Comparison of ENCODE assay signal across 21 cellular contexts in the genomic region with DNA sequence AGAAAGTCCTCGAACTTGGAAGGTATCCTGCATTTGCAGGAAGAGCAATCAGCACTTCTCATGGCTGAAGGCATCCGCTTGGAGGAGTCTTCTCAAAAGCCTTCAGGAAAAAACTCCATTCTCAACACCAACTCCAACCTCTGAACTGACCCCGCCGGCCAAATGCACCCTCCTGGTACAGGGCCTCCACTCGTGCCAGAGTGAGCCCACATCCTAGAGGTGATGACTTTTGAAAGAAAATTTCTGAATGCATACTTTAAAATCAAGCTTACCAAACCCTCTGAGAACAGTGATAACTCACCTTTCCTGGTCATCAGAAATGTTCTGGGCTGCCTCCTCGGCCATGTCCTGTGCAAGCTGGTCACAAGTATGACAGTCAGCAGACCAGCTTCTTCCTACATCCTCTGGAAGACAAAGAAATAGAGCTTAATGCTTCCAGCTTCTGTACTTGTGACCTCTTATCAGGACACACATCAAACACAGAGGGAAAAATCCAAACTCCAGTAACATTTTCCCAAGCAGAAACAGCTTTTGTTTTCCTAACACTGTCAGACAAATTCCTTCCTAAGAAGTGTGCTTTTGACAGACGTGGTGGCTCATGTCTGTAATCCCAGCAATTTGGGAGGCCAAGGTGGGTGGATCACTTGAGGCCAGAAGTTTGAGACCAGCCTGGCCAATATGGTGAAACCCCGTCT. TPM values are rescaled to one million over a fixed set of nuclear protein-coding genes. Genes with fewer than 3 reads are reported as not detected.
DNase-seq lines count a peak whose midpoint lies in the region; ATAC-seq and TF ChIP-seq lines count a peak whose summit lies in the region.
"Had no signal": no experiment of that assay in that cellular context is flagged by ENCODE, and none has a peak within 500 bp of the region (broad histone marks: within the 10 kb centered on the region; RNA-seq: fewer than 3 reads in every experiment).

PKD1L1 (minus strand) TSS at position 371 of the 695 bp plus-strand sequence; CDS start at position 345, 26 bp downstream.

- no peak within 1 kb of the TSS for H3K4me3 ChIP-seq in Panc1 (ENCODE audit: low read depth in 2 of 2, low read length in 2 of 2)
- no peak within 1 kb of the TSS for H3K4me3 ChIP-seq in esophagus muscularis mucosa
- H3K4me3 ChIP-seq in mesodermal cell (ENCODE audit: extremely low read depth, insufficient read depth, low read length, poor library complexity, severe bottlenecking) = no peak within 1 kb of the TSS
- H3K4me3 ChIP-seq in stomach = no peak within 1 kb of the TSS
- H3K4me3 ChIP-seq: breast epithelium, K562, right lobe of liver had no signal

- no TSS peak for BruUV-seq in Panc1 (replicated peaks; lab: Mats Ljungman, UMichigan)

- TF ChIP-seq EP300 in esophagus muscularis mucosa (IDR thresholded peaks at IDR 0.05) (no peak), stomach (IDR thresholded peaks at IDR 0.05) (no peak)

- TF ChIP-seq CTCF in Panc1 (IDR thresholded peaks at IDR 0.05) (no peak), esophagus muscularis mucosa (IDR thresholded peaks at IDR 0.05) (no peak), stomach (IDR thresholded peaks at IDR 0.05) (no peak)

- peaks cover 24% of the 10 kb centered on the region for H3K4me1 ChIP-seq in Panc1 (ENCODE audit: control insufficient read depth, insufficient read depth, low read length)
- H3K4me1 ChIP-seq in esophagus muscularis mucosa = peaks cover 0 to 23% (median 5%) of the 10 kb centered on the region in 4 donors
- H3K4me1 ChIP-seq in mesodermal cell (ENCODE audit: control insufficient read depth, insufficient read depth, low read length, poor library complexity, severe bottlenecking) = peaks cover 14% of the 10 kb centered on the region
- peaks cover 0 to 20% (median 19%) of the 10 kb centered on the region in 4 donors for H3K4me1 ChIP-seq in stomach
- H3K4me1 ChIP-seq: breast epithelium had no signal

- H3K27ac ChIP-seq in Panc1 (ENCODE audit: low read length) (peak within 1 kb of the TSS; percentile 5; the same call in 1 of the 2 replicates), esophagus muscularis mucosa (replicated peaks in 1 of 4) (peak within 1 kb of the TSS in 3 of 4 donors; percentile 40 to 71 (median 50)), mesodermal cell (ENCODE audit: low read depth, low read length, severe bottlenecking) (peak within 1 kb of the TSS; percentile 49), stomach (peak within 1 kb of the TSS in 4 of 5 donors; percentile 3 to 38 (median 28))
- H3K27ac ChIP-seq: right lobe of liver had no signal

- DNase-seq in Panc1 (ENCODE audit: low read depth, low spot score) (no peak), esophagus muscularis mucosa (ENCODE audit: extremely low spot score) (no peak), stomach (no peak), GOT3 (lab: John Stamatoyannopoulos, UW) (no peak)
- DNase-seq: activated CD4-positive, alpha-beta memory T cell treated with anti-CD3 and anti-CD28 coated beads, Interleukin-2, amount 10 ng/mL, durations not matched to agents 7 days and 5 days; activated gamma-delta T cell treated with Interleukin-2 at 50 U/mL for 16 hours; cortex of kidney; hypothalamus; MM.1S; NCI-H1436; NCI-H524; occipital lobe; right lobe of liver; stimulated activated CD8-positive, alpha-beta memory T cell treated with anti-CD3 and anti-CD28 coated beads, Interleukin-4, amount 100 ng/mL, for 48 hours; T1000 had no signal

- TF ChIP-seq POLR2A in esophagus muscularis mucosa (IDR thresholded peaks at IDR 0.05; ENCODE audit: low read depth) = no peak
- no peak for TF ChIP-seq POLR2A in stomach (IDR thresholded peaks at IDR 0.05)

- in situ Hi-C loops in Panc1 (cut with HindIII; ENCODE audit: low pct_unique_long_range_greater_than_20kb, low sequenced_read_pairs) = no loop called here

- H3K27me3 ChIP-seq in Panc1 (ENCODE audit: control insufficient read depth, insufficient read depth, low read length) (no peaks in the 10 kb centered on the region), esophagus muscularis mucosa (no peaks in the 10 kb centered on the region), stomach (no peaks in the 10 kb centered on the region)
- H3K27me3 ChIP-seq: breast epithelium, right lobe of liver had no signal

- WGBS in esophagus muscularis mucosa = 73% methylated on average over 8 of the region's 8 CpGs
- WGBS in mesodermal cell (ENCODE audit: insufficient coverage in 2 of 2), 2 experiments = 84 to 96% methylated on average over 3 to 4 of the region's 8 CpGs
- WGBS in stomach, 5 donors = 78 to 86% (median 82%) methylated on average over 8 of the region's 8 CpGs

- POLR2A ChIA-PET in Panc1 (lab: Charles Lee) = no interaction called here

- CTCF ChIA-PET in Panc1 (lab: Charles Lee) = no interaction called here

- no peak for ATAC-seq in Panc1
- no peak for ATAC-seq in GM18867 (IDR thresholded peaks at IDR 0.05; ENCODE audit: unreplicated experiment)
- ATAC-seq in GM21737 (IDR thresholded peaks at IDR 0.05; ENCODE audit: unreplicated experiment) = no peak
- ATAC-seq: K562 had no signal

- H3K9me3 ChIP-seq in Panc1 (ENCODE audit: control insufficient read depth, insufficient read depth, low read depth, low read length) (no peaks in the 10 kb centered on the region), esophagus muscularis mucosa (no peaks in the 10 kb centered on the region), mesodermal cell (ENCODE audit: control insufficient read depth, low read length) (no peaks in the 10 kb centered on the region), stomach (no peaks in the 10 kb centered on the region)
- H3K9me3 ChIP-seq: breast epithelium, right lobe of liver had no signal

- intact Hi-C loops in Panc1 (cut with micrococcal nuclease; ENCODE audit: unreplicated experiment) = loop anchor here (5.0 kb wide), 1 partner anchor 681 kb away; no protein-coding TSS in a partner anchor
- intact Hi-C loops in esophagus muscularis mucosa (cut with DNase I) = no loop called here
- intact Hi-C loops in stomach (cut with DNase I; ENCODE audit: low total_unique reads) = no loop called here

- H3K36me3 ChIP-seq in Panc1 (ENCODE audit: control insufficient read depth, insufficient read depth, low read length) (no peaks in the 10 kb centered on the region), esophagus muscularis mucosa (no peaks in the 10 kb centered on the region), mesodermal cell (ENCODE audit: control insufficient read depth, insufficient read depth, low read length) (no peaks in the 10 kb centered on the region), stomach (no peaks in the 10 kb centered on the region)
- H3K36me3 ChIP-seq: breast epithelium, right lobe of liver had no signal

RNA-seq across cellular contexts. Expression of gene PKD1L1, which starts in this region (rescaled TPM):
- 2.2 TPM for total RNA-seq in Panc1 (2021; ENCODE audit: unreplicated experiment)
- 2.5 TPM for polyA plus RNA-seq in Panc1 (2012; ENCODE audit: insufficient read length)
- total RNA-seq in esophagus muscularis mucosa = 1 to 10 TPM in 1 of 4 donors, under 1 TPM in 3; 0.50 to 1.7 (median 0.73) TPM
- 0.07 TPM for polyA plus RNA-seq in mesodermal cell (2013, experiment 1 of 2)
- 0.05 TPM for polyA plus RNA-seq in mesodermal cell (2013, experiment 2 of 2)
- 1 to 10 TPM in 2 of 5 donors, under 1 TPM in 2, not detected in 1; under 0.01 to 1.2 (median 0.62) TPM for total RNA-seq in stomach
- under 1 TPM in 2 of 3 donors, not detected in 1; 0.03 to 0.06 TPM for polyA plus RNA-seq in stomach
- polyA plus RNA-seq: CD14-positive monocyte had no signal
